ENCODE assay signal across 2 cellular contexts in genomic region chr15:96393209-96393513, GRCh38.
TF ChIP-seq lines count a peak whose summit lies in the region.

No MANE protein-coding gene starts in this region.

TF ChIP-seq in SK-N-SH, 30 proteins besides CTCF, POLR2A, EP300 and RAD21 (continued from another document):
- no peak for TF ChIP-seq USF2 (IDR thresholded peaks at IDR 0.05; ENCODE audit: borderline replicate concordance, low read depth, low read length)

TF ChIP-seq in SK-N-SH treated with all-trans-retinoic acid at 6 μM for 48 hours, 23 proteins besides CTCF, POLR2A, EP300 and RAD21 (continued from another document):
- TF ChIP-seq POU6F1 (CRISPR knock-in tag; IDR thresholded peaks at IDR 0.05; ENCODE audit: borderline replicate concordance, low read depth) = no peak
- TF ChIP-seq ZFP3 (CRISPR knock-in tag; IDR thresholded peaks at IDR 0.05) = no peak
- TF ChIP-seq TOX (CRISPR knock-in tag; IDR thresholded peaks at IDR 0.05; ENCODE audit: borderline replicate concordance) = no peak
- TF ChIP-seq ZNF565 (CRISPR knock-in tag; conservative IDR thresholded peaks at IDR 0.05; ENCODE audit: low read depth) = no peak
- TF ChIP-seq ESRRG (CRISPR knock-in tag; IDR thresholded peaks at IDR 0.05) = no peak
